1 cellular context compared by ENCODE assay signal in genomic region chr22:44403930-44404329, GRCh38.
TF ChIP-seq lines count a peak whose summit lies in the region.

No MANE protein-coding gene starts in this region.

TF ChIP-seq in HepG2, 621 proteins besides CTCF, POLR2A, EP300 and RAD21 (continued from another document):
- TF ChIP-seq ZNF318 (CRISPR knock-in tag; IDR thresholded peaks at IDR 0.05), result no peak
- TF ChIP-seq POGZ (CRISPR knock-in tag; IDR thresholded peaks at IDR 0.05), result no peak
- TF ChIP-seq KMT2A (CRISPR knock-in tag; IDR thresholded peaks at IDR 0.05), result no peak
- no peak for TF ChIP-seq GABPB1 (CRISPR knock-in tag; IDR thresholded peaks at IDR 0.05)
- TF ChIP-seq AFF4 (CRISPR knock-in tag; IDR thresholded peaks at IDR 0.05), result no peak
- TF ChIP-seq ZNF407 (CRISPR knock-in tag; IDR thresholded peaks at IDR 0.05; ENCODE audit: not compliant biosample characterization), result no peak
